1 cellular context compared by ENCODE assay signal in the genomic region with DNA sequence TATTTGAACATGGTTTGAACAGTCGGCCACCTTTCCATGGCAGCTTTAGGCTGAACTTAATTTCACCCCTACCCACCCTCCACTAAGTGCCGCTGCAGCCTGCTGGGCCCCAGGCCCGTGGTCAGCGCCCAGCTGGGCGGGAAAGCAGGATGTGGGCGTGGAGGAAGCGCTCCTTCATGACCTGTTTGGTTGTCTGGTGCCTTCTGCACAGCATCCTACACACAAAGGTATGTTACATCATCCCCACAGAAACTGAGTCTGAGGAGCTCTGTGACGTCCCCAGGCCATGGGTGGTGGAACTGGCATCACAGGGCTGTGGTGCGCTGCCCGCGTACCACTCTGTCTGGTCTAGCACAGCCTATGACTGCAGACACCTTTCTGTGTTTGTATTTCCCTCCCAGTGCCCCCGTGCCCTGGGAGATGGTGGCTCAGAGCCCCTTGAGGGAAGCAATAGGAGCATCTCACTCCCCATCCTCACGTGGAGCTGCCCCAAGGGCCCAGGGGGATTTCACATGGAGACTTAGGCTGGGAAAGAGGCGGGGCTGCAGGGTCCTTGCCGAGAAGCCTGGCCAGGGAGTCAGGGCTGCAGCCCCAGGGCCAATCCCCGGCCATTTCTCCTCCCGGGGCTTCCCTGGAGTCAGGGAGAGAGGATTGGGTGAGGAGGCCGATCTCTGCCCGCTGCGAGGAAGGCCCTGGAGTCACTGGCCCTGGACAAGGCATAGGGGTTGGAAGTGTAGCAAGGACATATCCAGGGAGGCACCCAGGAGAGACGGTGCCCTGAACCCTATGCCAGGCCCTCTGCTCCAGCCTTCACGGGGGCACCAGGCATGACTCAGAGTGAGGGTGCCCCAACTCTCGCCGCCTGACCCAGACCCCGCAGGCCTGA.
TF ChIP-seq lines count a peak whose summit lies in the region.

No MANE protein-coding gene starts in this region.

TF ChIP-seq in IMR-90, 13 proteins besides CTCF, POLR2A, EP300 and RAD21 (continued from another document):
- TF ChIP-seq, protein P1, sequence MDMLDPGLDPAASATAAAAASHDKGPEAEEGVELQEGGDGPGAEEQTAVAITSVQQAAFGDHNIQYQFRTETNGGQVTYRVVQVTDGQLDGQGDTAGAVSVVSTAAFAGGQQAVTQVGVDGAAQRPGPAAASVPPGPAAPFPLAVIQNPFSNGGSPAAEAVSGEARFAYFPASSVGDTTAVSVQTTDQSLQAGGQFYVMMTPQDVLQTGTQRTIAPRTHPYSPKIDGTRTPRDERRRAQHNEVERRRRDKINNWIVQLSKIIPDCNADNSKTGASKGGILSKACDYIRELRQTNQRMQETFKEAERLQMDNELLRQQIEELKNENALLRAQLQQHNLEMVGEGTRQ (IDR thresholded peaks at IDR 0.05; ENCODE audit: low read depth, low read length): no peak
- TF ChIP-seq MAFK (IDR thresholded peaks at IDR 0.05; ENCODE audit: low read depth, low read length): no peak
- no peak for TF ChIP-seq CHD1 (IDR thresholded peaks at IDR 0.05; ENCODE audit: low read depth, low read length)
- no peak for TF ChIP-seq MAZ (IDR thresholded peaks at IDR 0.05; ENCODE audit: borderline replicate concordance, low read depth, low read length)
- TF ChIP-seq NFE2L2 (IDR thresholded peaks at IDR 0.05; ENCODE audit: low read depth, low read length): no peak
- TF ChIP-seq CEBPB (IDR thresholded peaks at IDR 0.05; ENCODE audit: low read depth, low read length): no peak
- TF ChIP-seq MXI1 (IDR thresholded peaks at IDR 0.05; ENCODE audit: borderline replicate concordance, low read depth, low read length): no peak
- TF ChIP-seq SMC3 (IDR thresholded peaks at IDR 0.05; ENCODE audit: low read depth, low read length): no peak
- no peak for TF ChIP-seq RCOR1 (IDR thresholded peaks at IDR 0.05; ENCODE audit: insufficient replicate concordance, low read length)
- no peak for TF ChIP-seq BHLHE40 (IDR thresholded peaks at IDR 0.05; ENCODE audit: low read depth, low read length)
